ENCODE assay signal across 8 cellular contexts in the genomic region with DNA sequence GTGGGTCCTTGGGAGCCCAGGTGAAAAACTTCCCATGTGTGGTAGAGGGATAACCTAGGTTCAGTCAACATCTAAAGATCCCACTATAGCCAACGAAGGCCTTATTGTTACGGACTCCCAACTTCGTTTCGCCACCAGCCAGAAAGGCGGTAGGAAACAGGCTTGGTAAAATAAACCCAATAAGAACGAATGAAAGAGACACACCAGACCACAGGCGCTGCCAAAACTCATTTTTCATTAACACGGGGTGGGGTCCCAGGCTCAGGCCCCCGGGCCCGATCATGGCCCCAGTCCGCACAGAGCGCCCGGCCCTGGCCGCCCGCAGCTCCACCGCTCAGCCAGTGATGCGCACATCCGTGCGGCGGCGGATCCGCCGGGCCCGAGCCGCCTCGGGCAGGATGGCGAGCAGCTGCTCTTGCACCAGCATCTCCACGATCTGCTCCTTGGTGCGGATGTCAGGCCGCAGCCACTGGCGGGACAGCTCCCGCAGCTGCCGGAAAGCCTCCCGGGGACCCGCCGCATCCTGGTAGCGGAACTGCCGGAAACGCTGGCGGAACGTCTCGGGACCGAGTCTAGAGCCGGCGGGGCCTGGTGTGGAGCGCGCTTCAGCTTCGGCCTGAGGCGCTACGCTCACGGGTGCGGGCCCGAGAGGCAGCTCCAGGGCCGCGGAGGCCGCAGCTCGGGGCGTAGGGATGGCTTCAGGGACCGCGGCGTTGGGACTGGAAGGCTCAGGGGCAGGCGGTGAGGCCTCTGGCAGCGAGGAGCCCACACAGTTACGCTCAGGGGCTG. TPM values are rescaled to one million over a fixed set of nuclear protein-coding genes. Genes with fewer than 3 reads are reported as not detected.
A peak's percentile ranks its signal among the peaks of the same experiment; 100 is the strongest.
DNase-seq lines count a peak whose midpoint lies in the region.

No MANE protein-coding gene starts in this region.

- POLR2A ChIA-PET in activated CD4-positive, alpha-beta memory T cell treated with anti-CD3 and anti-CD28 coated beads for 36 hours (lab: Charles Lee): interaction anchor here (0.5 to 3.1 kb wide), 34 partner anchors 11 to 860 kb away, joined by 3 to 55 read pairs (median 4); partner anchors contain the start of genes AAR2, CPNE1, DSN1 and ERGIC3

- intact Hi-C loops in activated CD4-positive, alpha-beta memory T cell treated with anti-CD3 and anti-CD28 coated beads for 36 hours (cut with micrococcal nuclease): loop anchor here (1.0 to 5.0 kb wide), 4 partner anchors 211 to 351 kb away; partner anchors contain the start of genes CPNE1, RBM12 and RBM39

- no peaks in the 10 kb centered on the region for H3K9me3 Mint-ChIP-seq in activated CD4-positive, alpha-beta memory T cell treated with anti-CD3 and anti-CD28 coated beads for 36 hours

- peaks cover 4% of the 10 kb centered on the region for H3K36me3 Mint-ChIP-seq in activated CD4-positive, alpha-beta memory T cell treated with anti-CD3 and anti-CD28 coated beads for 36 hours

- CTCF ChIA-PET in activated CD4-positive, alpha-beta memory T cell treated with anti-CD3 and anti-CD28 coated beads for 36 hours (lab: Charles Lee): interaction anchor here (0.6 to 3.1 kb wide), 41 partner anchors 8 to 995 kb away, joined by 3 to 23 read pairs (median 6); partner anchors contain the start of genes AAR2, CEP250, CPNE1 and DSN1

- H3K4me1 Mint-ChIP-seq in activated CD4-positive, alpha-beta memory T cell treated with anti-CD3 and anti-CD28 coated beads for 36 hours (ENCODE audit: low read depth): peaks cover 14% of the 10 kb centered on the region

- peak overlapping the region; percentile 99 for H3K27ac Mint-ChIP-seq in activated CD4-positive, alpha-beta memory T cell treated with anti-CD3 and anti-CD28 coated beads for 36 hours

- DNase-seq in GM03348 (ENCODE audit: low spot score) (peak; percentile 62), HCEC 1CT (peak; percentile 36), NAMALWA (ENCODE audit: low spot score) (peak; percentile 71), dermis microvascular lymphatic vessel endothelial cell (ENCODE audit: low read depth in 2 of 2) (peak; percentile 24 to 69), lung microvascular endothelial cell (ENCODE audit: low read depth in 2 of 2) (peak; percentile 71 to 72), HT-29 (ENCODE audit: low spot score) (no peak)
- peak; percentile 81 for DNase-seq in activated CD4-positive, alpha-beta memory T cell treated with anti-CD3 and anti-CD28 coated beads for 36 hours
- DNase-seq in stimulated activated CD8-positive, alpha-beta memory T cell treated with anti-CD3 and anti-CD28 coated beads, Interleukin-15, amount 100 ng/mL, for 1 hour (ENCODE audit: low read depth): peak; percentile 29

- H3K27me3 Mint-ChIP-seq in activated CD4-positive, alpha-beta memory T cell treated with anti-CD3 and anti-CD28 coated beads for 36 hours: no peaks in the 10 kb centered on the region

- H3K4me3 Mint-ChIP-seq in activated CD4-positive, alpha-beta memory T cell treated with anti-CD3 and anti-CD28 coated beads for 36 hours: peak overlapping the region; percentile 100

RNA-seq across cellular contexts. Expression of gene SCAND1, which starts 0.7 kb away (rescaled TPM):
- total RNA-seq in activated CD4-positive, alpha-beta memory T cell treated with anti-CD3 and anti-CD28 coated beads for 36 hours: 10 to 100 TPM; 45.4 to 51.3 TPM
- 67.1 and 87.0 TPM in 2 replicates for total RNA-seq in dermis microvascular lymphatic vessel endothelial cell
- 79.8 and 88.7 TPM in 2 replicates for total RNA-seq in lung microvascular endothelial cell
- total RNA-seq in HT-29 (2014; rRNA removed; shearing (Covaris generic)): 175 and 216 TPM in 2 replicates

RNA-seq across cellular contexts. Expression of gene CNBD2, which starts 14.8 kb away (rescaled TPM):
- total RNA-seq in activated CD4-positive, alpha-beta memory T cell treated with anti-CD3 and anti-CD28 coated beads for 36 hours: 1 to 10 TPM; 4.0 to 4.2 TPM
- 5.3 and 5.4 TPM in 2 replicates for total RNA-seq in dermis microvascular lymphatic vessel endothelial cell
- 3.3 and 5.6 TPM in 2 replicates for total RNA-seq in lung microvascular endothelial cell
- total RNA-seq in HT-29 (2014; rRNA removed; shearing (Covaris generic)): 13.7 and 14.5 TPM in 2 replicates
